ENCODE assay signal across 8 cellular contexts in genomic region chr11:9662273-9662672, GRCh38. TPM values are rescaled to one million over a fixed set of nuclear protein-coding genes. Genes with fewer than 3 reads are reported as not detected.
DNase-seq lines count a peak whose midpoint lies in the region; ATAC-seq and TF ChIP-seq lines count a peak whose summit lies in the region.

No MANE protein-coding gene starts in this region.

- peak overlapping the region in 5 of 11 experiments; percentile 47 to 88 (median 82); a peak in 9 of 22 replicates for H3K27ac ChIP-seq in BLaER1 treated with 17β-estradiol and CSF1 and Interleukin-3, amounts not matched to agents 10 nM and 100 nM
- H3K27ac ChIP-seq in breast epithelium = peak overlapping the region in 1 of 2 donors; percentile 99

- H3K4me3 Mint-ChIP-seq in activated T-helper 17 cell treated with anti-CD3 and anti-CD28 coated beads, Interleukin-2, amount 50 U/mL, for 72 hours = peak overlapping the region; percentile 90
- peak overlapping the region; percentile 88 to 99 (median 94) for H3K4me3 Mint-ChIP-seq in naive B cell

- ATAC-seq in activated T-helper 17 cell treated with anti-CD3 and anti-CD28 coated beads, Interleukin-2, amount 50 U/mL, for 72 hours (replicated peaks) = no peak
- ATAC-seq in naive B cell (ENCODE audit: low read depth in 2 of 2) (peak; percentile 29), GM21367 (IDR thresholded peaks at IDR 0.05; ENCODE audit: unreplicated experiment) (no peak)

- peaks cover 0 to 19% (median 0%) of the 10 kb centered on the region in 11 experiments; a peak in 5 of 22 replicates for H4K20me1 ChIP-seq in BLaER1 treated with 17β-estradiol and CSF1 and Interleukin-3, amounts not matched to agents 10 nM and 100 nM

- peaks cover 12 to 34% (median 26%) of the 10 kb centered on the region in 11 experiments for H3K9me3 ChIP-seq in BLaER1 treated with 17β-estradiol and CSF1 and Interleukin-3, amounts not matched to agents 10 nM and 100 nM (replicated peaks in 1 of 11)
- H3K9me3 ChIP-seq in breast epithelium = peaks cover 0 to 5% of the 10 kb centered on the region in 2 donors

- H3K4me2 ChIP-seq in BLaER1 treated with 17β-estradiol and CSF1 and Interleukin-3, amounts not matched to agents 10 nM and 100 nM = peak overlapping the region in 10 of 11 experiments; percentile 36 to 98 (median 72); a peak in 20 of 22 replicates

- in situ Hi-C loops in KBM-7 (cut with MboI; ENCODE audit: low pct_unique_long_range_greater_than_20kb, low sequenced_read_pairs) = no loop called here

- H3K4me3 ChIP-seq in BLaER1 treated with 17β-estradiol and CSF1 and Interleukin-3, amounts not matched to agents 10 nM and 100 nM = peak overlapping the region in 1 of 10 experiments; percentile 25; a peak in 1 of 20 replicates
- no peak overlapping the region for H3K4me3 ChIP-seq in breast epithelium

- H3K27me3 Mint-ChIP-seq in activated T-helper 17 cell treated with anti-CD3 and anti-CD28 coated beads, Interleukin-2, amount 50 U/mL, for 72 hours = peaks cover 22% of the 10 kb centered on the region
- no peaks in the 10 kb centered on the region for H3K27me3 Mint-ChIP-seq in naive B cell

- H3K36me3 Mint-ChIP-seq in activated T-helper 17 cell treated with anti-CD3 and anti-CD28 coated beads, Interleukin-2, amount 50 U/mL, for 72 hours (ENCODE audit: low read depth) = no peaks in the 10 kb centered on the region
- peaks cover 12 to 18% of the 10 kb centered on the region in 2 donors for H3K36me3 Mint-ChIP-seq in naive B cell

- intact Hi-C loops in breast epithelium (cut with DNase I; ENCODE audit: low total_unique reads) = no loop called here

- H3K27me3 ChIP-seq in BLaER1 treated with 17β-estradiol and CSF1 and Interleukin-3, amounts not matched to agents 10 nM and 100 nM = peaks cover 0 to 16% (median 6%) of the 10 kb centered on the region in 11 experiments; a peak in 8 of 22 replicates
- H3K27me3 ChIP-seq in breast epithelium = no peaks in the 10 kb centered on the region

- peak; percentile 90 for DNase-seq in KBM-7
- peak; percentile 78 for DNase-seq in naive B cell
- no peak for DNase-seq in breast epithelium (ENCODE audit: low spot score in 2 of 2)
- DNase-seq in stimulated activated CD4-positive, alpha-beta T cell treated with anti-CD3 and anti-CD28 coated beads, Interleukin-4, amount 100 ng/mL, for 24 hours = no peak
- DNase-seq in activated T-cell treated with anti-CD3 and anti-CD28 coated beads, Interleukin-2, amount 50 U/mL, for 1 hour = no peak

- H3K27ac Mint-ChIP-seq in activated T-helper 17 cell treated with anti-CD3 and anti-CD28 coated beads, Interleukin-2, amount 50 U/mL, for 72 hours = no peak overlapping the region
- peak overlapping the region; percentile 90 to 98 (median 96) for H3K27ac Mint-ChIP-seq in naive B cell

- H3K4me1 Mint-ChIP-seq in activated T-helper 17 cell treated with anti-CD3 and anti-CD28 coated beads, Interleukin-2, amount 50 U/mL, for 72 hours = no peaks in the 10 kb centered on the region
- peaks cover 45 to 73% (median 70%) of the 10 kb centered on the region in 3 donors for H3K4me1 Mint-ChIP-seq in naive B cell

- peak overlapping the region in 4 of 11 experiments; percentile 21 to 93 (median 65); a peak in 6 of 22 replicates for H3K9ac ChIP-seq in BLaER1 treated with 17β-estradiol and CSF1 and Interleukin-3, amounts not matched to agents 10 nM and 100 nM

- peaks cover 0 to 15% (median 4%) of the 10 kb centered on the region in 11 experiments; a peak in 12 of 22 replicates for H3K36me3 ChIP-seq in BLaER1 treated with 17β-estradiol and CSF1 and Interleukin-3, amounts not matched to agents 10 nM and 100 nM
- H3K36me3 ChIP-seq in breast epithelium = no peaks in the 10 kb centered on the region

- peaks cover 17 to 44% (median 25%) of the 10 kb centered on the region in 10 experiments; a peak in 19 of 20 replicates for H3K4me1 ChIP-seq in BLaER1 treated with 17β-estradiol and CSF1 and Interleukin-3, amounts not matched to agents 10 nM and 100 nM
- H3K4me1 ChIP-seq in breast epithelium = no peaks in the 10 kb centered on the region

- TF ChIP-seq CTCF in breast epithelium (IDR thresholded peaks at IDR 0.05) = no peak

- H3K9me3 Mint-ChIP-seq in activated T-helper 17 cell treated with anti-CD3 and anti-CD28 coated beads, Interleukin-2, amount 50 U/mL, for 72 hours = peaks cover 5% of the 10 kb centered on the region
- peaks cover 0 to 14% (median 8%) of the 10 kb centered on the region in 7 donors for H3K9me3 Mint-ChIP-seq in naive B cell

- no peak for TF ChIP-seq POLR2A in breast epithelium (IDR thresholded peaks at IDR 0.05)

RNA-seq across cellular contexts. Expression of gene SWAP70, which starts 1.6 kb away (rescaled TPM):
- total RNA-seq in activated T-helper 17 cell treated with anti-CD3 and anti-CD28 coated beads, Interleukin-2, amount 50 U/mL, for 72 hours = 1 to 10 TPM; 5.4 to 8.2 TPM
- 100 to 1,000 TPM; 239 to 378 (median 304) TPM for polyA plus RNA-seq in naive B cell (ENCODE audit: low read depth in 6 of 6)
- total RNA-seq in breast epithelium = 10 to 100 TPM; 36.8 to 64.5 (median 60.6) TPM

Comparison
In these comparisons a context has a peak if more than half of its experiments do, and no peak if none do; other contexts are left out.
1. DNase-seq: peak in KBM-7 (single experiment) and naive B cell (single experiment); none in breast epithelium (0 of 2), stimulated activated CD4-positive, alpha-beta T cell treated with anti-CD3 and anti-CD28 coated beads, Interleukin-4, amount 100 ng/mL, for 24 hours (single experiment) and activated T-cell treated with anti-CD3 and anti-CD28 coated beads, Interleukin-2, amount 50 U/mL, for 1 hour (single experiment).
2. ATAC-seq: peak in naive B cell (2 of 2); none in activated T-helper 17 cell treated with anti-CD3 and anti-CD28 coated beads, Interleukin-2, amount 50 U/mL, for 72 hours (single experiment) and GM21367 (single experiment).
3. RNA of gene SWAP70, which starts 1.6 kb away (total RNA-seq): 36.8 to 64.5 TPM in breast epithelium; 5.4 to 8.2 TPM in activated T-helper 17 cell treated with anti-CD3 and anti-CD28 coated beads, Interleukin-2, amount 50 U/mL, for 72 hours; every median in the first group is over 4 times any median in the second.